Comparison of ENCODE assay signal across 18 cellular contexts in genomic region chr11:25775608-25776007, GRCh38.
"Had no signal": no experiment of that assay in that cellular context is flagged by ENCODE, and none has a peak within 500 bp of the region (broad histone marks: within the 10 kb centered on the region; RNA-seq: fewer than 3 reads in every experiment).

No MANE protein-coding gene starts in this region.

- H3K36me3 ChIP-seq: heart left ventricle, left ventricle myocardium inferior, spleen, thoracic aorta had no signal

- H3K4me1 ChIP-seq: body of pancreas, heart left ventricle, left ventricle myocardium inferior, spleen had no signal

- H3K4me3 ChIP-seq: body of pancreas, heart left ventricle, left ventricle myocardium inferior, SK-N-MC, spleen, thoracic aorta had no signal

- H3K9me3 ChIP-seq: body of pancreas, heart left ventricle, left ventricle myocardium inferior, spleen, thoracic aorta had no signal

- H3K27me3 ChIP-seq: body of pancreas, heart left ventricle, spleen had no signal

- H3K27ac ChIP-seq: body of pancreas, heart left ventricle, left ventricle myocardium inferior, SK-N-MC, spleen, thoracic aorta, VCaP had no signal

- DNase-seq: activated CD4-positive, alpha-beta T cell treated with anti-CD3 and anti-CD28 coated beads, Interleukin-2, amount 10 ng/mL, durations not matched to agents 24 days and 14 days; activated CD8-positive, alpha-beta T cell treated with anti-CD3 and anti-CD28 coated beads, Interleukin-2, amount 10 ng/mL, durations not matched to agents 7 days and 5 days; activated gamma-delta T cell treated with Interleukin-2 at 50 U/mL for 16 hours; activated T-cell treated with anti-CD3 and anti-CD28 coated beads, Interleukin-2, amount 50 U/mL, for 1 hour; body of pancreas; dermis blood vessel endothelial cell; effector CD8-positive, alpha-beta T cell; heart left ventricle; kidney; left ventricle myocardium inferior; naive thymus-derived CD8-positive, alpha-beta T cell; retina; spleen; stimulated activated CD4-positive, alpha-beta T cell treated with anti-CD3 and anti-CD28 coated beads, Interleukin-4, amount 100 ng/mL, for 1 hour; stimulated activated naive CD4-positive, alpha-beta T cell had no signal
